Comparison of ENCODE assay signal across 14 cellular contexts in genomic region chr11:119044708-119045107, GRCh38. TPM values are rescaled to one million over a fixed set of nuclear protein-coding genes. Genes with fewer than 3 reads are reported as not detected.
A peak's percentile ranks its signal among the peaks of the same experiment; 100 is the strongest.
DNase-seq lines count a peak whose midpoint lies in the region; ATAC-seq and TF ChIP-seq lines count a peak whose summit lies in the region.
"Had no signal": no experiment of that assay in that cellular context is flagged by ENCODE, and none has a peak within 500 bp of the region (broad histone marks: within the 10 kb centered on the region; RNA-seq: fewer than 3 reads in every experiment).

No MANE protein-coding gene starts in this region.

- H3K27me3 Mint-ChIP-seq in type B pancreatic cell, result no peaks in the 10 kb centered on the region
- H3K27me3 Mint-ChIP-seq: activated naive CD8-positive, alpha-beta T cell; IgD-negative memory B cell had no signal

- H3K36me3 Mint-ChIP-seq in type B pancreatic cell, result peaks cover 3% of the 10 kb centered on the region

- 85 to 87% methylated on average over 6 of the region's 6 CpGs for WGBS in thyroid gland, 2 donors

- H3K4me1 ChIP-seq in thyroid gland, result peaks cover 0 to 3% of the 10 kb centered on the region in 2 donors
- no peaks in the 10 kb centered on the region for H3K4me1 ChIP-seq in foreskin keratinocyte

- H3K27ac ChIP-seq in thyroid gland, result no peak overlapping the region
- no peak overlapping the region for H3K27ac ChIP-seq in foreskin keratinocyte
- H3K27ac ChIP-seq: ovary had no signal

- H3K4me3 ChIP-seq in WI38 (ENCODE audit: low read depth, low read length) (no peak overlapping the region), fibroblast of pulmonary artery (replicated peaks; ENCODE audit: low read depth, low read length) (no peak overlapping the region), thyroid gland (replicated peaks in 1 of 3) (no peak overlapping the region)
- H3K4me3 ChIP-seq: ovary had no signal

- no peak overlapping the region for H3K27ac Mint-ChIP-seq in type B pancreatic cell
- H3K27ac Mint-ChIP-seq: activated naive CD8-positive, alpha-beta T cell; IgD-negative memory B cell had no signal

- no peaks in the 10 kb centered on the region for H3K9me3 ChIP-seq in thyroid gland
- H3K9me3 ChIP-seq: ovary had no signal

- H3K4me1 Mint-ChIP-seq in type B pancreatic cell (ENCODE audit: unreplicated experiment), result no peaks in the 10 kb centered on the region

- 0 out of 2 replicates have a peak, but pooled peaks have one; percentile 16 for TF ChIP-seq CTCF in WI38 (IDR thresholded peaks at IDR 0.05; ENCODE audit: low read depth, low read length)
- peak; percentile 20 for TF ChIP-seq CTCF in fibroblast of pulmonary artery (IDR thresholded peaks at IDR 0.05; ENCODE audit: low read length, missing control alignments)
- peak; percentile 62 for TF ChIP-seq CTCF in type B pancreatic cell (conservative IDR thresholded peaks at IDR 0.05)
- TF ChIP-seq CTCF in thyroid gland (IDR thresholded peaks at IDR 0.05), result no peak
- no peak for TF ChIP-seq CTCF in foreskin keratinocyte (conservative IDR thresholded peaks at IDR 0.05)

- TF ChIP-seq POLR2A in thyroid gland (IDR thresholded peaks at IDR 0.05), result no peak

- H3K27me3 ChIP-seq in thyroid gland, result no peaks in the 10 kb centered on the region
- no peaks in the 10 kb centered on the region for H3K27me3 ChIP-seq in foreskin keratinocyte
- H3K27me3 ChIP-seq: ovary had no signal

- DNase-seq in NCI-H82 (lab: John Stamatoyannopoulos, UW) (peak; percentile 23), NCI-H82 treated with DMSO at 0.1 percent for 48 hours (lab: John Stamatoyannopoulos, UW; ENCODE audit: unreplicated experiment) (no peak), fibroblast of pulmonary artery (ENCODE audit: low read depth) (no peak), type B pancreatic cell (ENCODE audit: extremely low spot score, unreplicated experiment) (no peak), NCI-H446 treated with DMSO at 0.1 percent for 48 hours (lab: John Stamatoyannopoulos, UW) (no peak), thyroid gland (no peak), foreskin keratinocyte (no peak)
- DNase-seq: NCI-H1436 treated with DMSO at 0.1 percent for 48 hours, NCI-H69, ovary, SHP77 treated with DMSO at 0.1 percent for 48 hours had no signal

- ATAC-seq in foreskin keratinocyte, result no peak

- H3K4me3 Mint-ChIP-seq in type B pancreatic cell, result no peak overlapping the region
- H3K4me3 Mint-ChIP-seq: activated naive CD8-positive, alpha-beta T cell had no signal

- H3K9me3 Mint-ChIP-seq in type B pancreatic cell, result no peaks in the 10 kb centered on the region
- H3K9me3 Mint-ChIP-seq: IgD-negative memory B cell had no signal

- intact Hi-C loops in thyroid gland (cut with DNase I), result no loop called here

- H3K36me3 ChIP-seq in thyroid gland, result peaks cover 49 to 51% of the 10 kb centered on the region in 2 donors
- H3K36me3 ChIP-seq: ovary had no signal

RNA-seq across cellular contexts. Expression of gene HYOU1, which starts 12.3 kb away (rescaled TPM):
- 138 and 185 TPM in 2 replicates for total RNA-seq in type B pancreatic cell (ENCODE audit: low replicate concordance)
- 100 to 1,000 TPM; 145 to 369 (median 320) TPM for total RNA-seq in thyroid gland
- 149 and 189 TPM in 2 replicates for total RNA-seq in foreskin keratinocyte
- polyA plus RNA-seq in foreskin keratinocyte, result 77.8 and 84.7 TPM in 2 replicates

RNA-seq across cellular contexts. Expression of gene SLC37A4, which starts 14.0 kb away (rescaled TPM):
- total RNA-seq in type B pancreatic cell (ENCODE audit: low replicate concordance), result 40.5 and 41.4 TPM in 2 replicates
- 10 to 100 TPM; 12.4 to 30.2 (median 16.5) TPM for total RNA-seq in thyroid gland
- 15.4 and 17.4 TPM in 2 replicates for total RNA-seq in foreskin keratinocyte
- polyA plus RNA-seq in foreskin keratinocyte, result 16.6 and 20.9 TPM in 2 replicates

RNA-seq across cellular contexts. Expression of gene VPS11, which starts 22.9 kb away (rescaled TPM):
- 34.8 and 35.8 TPM in 2 replicates for total RNA-seq in type B pancreatic cell (ENCODE audit: low replicate concordance)
- 10 to 100 TPM; 40.3 to 64.4 (median 47.4) TPM for total RNA-seq in thyroid gland
- 23.2 and 27.7 TPM in 2 replicates for total RNA-seq in foreskin keratinocyte
- 25.1 and 27.2 TPM in 2 replicates for polyA plus RNA-seq in foreskin keratinocyte

RNA-seq across cellular contexts. Expression of gene TRAPPC4, which starts 26.1 kb away (rescaled TPM):
- total RNA-seq in type B pancreatic cell (ENCODE audit: low replicate concordance) (60.7 and 73.1 TPM in 2 replicates), thyroid gland (10 to 100 TPM; 42.1 to 70.0 (median 53.2) TPM), foreskin keratinocyte (104 and 111 TPM in 2 replicates)
- polyA plus RNA-seq in foreskin keratinocyte, result 137 and 143 TPM in 2 replicates

RNA-seq across cellular contexts. Expression of gene RPS25, which starts 26.6 kb away (rescaled TPM):
- total RNA-seq in type B pancreatic cell (ENCODE audit: low replicate concordance) (1,257 and 1,262 TPM in 2 replicates), thyroid gland (1,000 to 10,000 TPM in 3 of 4 donors, 100 to 1,000 TPM in 1; 852 to 1,992 (median 1,622) TPM), foreskin keratinocyte (864 and 951 TPM in 2 replicates)
- polyA plus RNA-seq in foreskin keratinocyte, result 1,447 and 1,458 TPM in 2 replicates

Comparison
In these comparisons a context has a peak if more than half of its experiments do, and no peak if none do; other contexts are left out.
1. CTCF ChIP-seq: peak in WI38 (single experiment), fibroblast of pulmonary artery (single experiment) and type B pancreatic cell (single experiment); none in thyroid gland (0 of 6) and foreskin keratinocyte (single experiment).